Comparison of ENCODE assay signal across 21 cellular contexts in genomic region chrX:64184396-64184795, GRCh38. TPM values are rescaled to one million over a fixed set of nuclear protein-coding genes. Genes with fewer than 3 reads are reported as not detected.
DNase-seq lines count a peak whose midpoint lies in the region; ATAC-seq and TF ChIP-seq lines count a peak whose summit lies in the region.
"Had no signal": no experiment of that assay in that cellular context is flagged by ENCODE, and none has a peak within 500 bp of the region (broad histone marks: within the 10 kb centered on the region; RNA-seq: fewer than 3 reads in every experiment).

No MANE protein-coding gene starts in this region.

- H3K27me3 ChIP-seq in H7 (ENCODE audit: control insufficient read depth, insufficient read depth, low read length) (no peaks in the 10 kb centered on the region), spleen (replicated peaks in 1 of 7) (no peaks in the 10 kb centered on the region)

- no peaks in the 10 kb centered on the region for H3K4me1 ChIP-seq in spleen

- DNase-seq in H7 (peak; percentile 4), myocyte (ENCODE audit: low read depth) (peak; percentile 21), spleen (peak; percentile 35), NCI-H1092 (lab: John Stamatoyannopoulos, UW) (no peak)
- DNase-seq: C1 segment of cervical spinal cord; Calu3; CD4-positive, alpha-beta memory T cell; COR-L47; DMS53; DMS79 treated with DMSO at 0.1 percent for 48 hours; GF-D8; GM23248; HFFc6 had no signal

- intact Hi-C loops in spleen (cut with DNase I; ENCODE audit: low total_unique reads) = no loop called here

- TF ChIP-seq CTCF in spleen (IDR thresholded peaks at IDR 0.05 in 8 of 11, conservative IDR thresholded peaks at IDR 0.05 in 3 of 11) = no peak

- no peak overlapping the region for H3K27ac ChIP-seq in spleen
- H3K27ac ChIP-seq: GM23248 had no signal

- ATAC-seq in HG03571 (IDR thresholded peaks at IDR 0.05; ENCODE audit: unreplicated experiment) (no peak), HG03354 (IDR thresholded peaks at IDR 0.05; ENCODE audit: poor library complexity, severe bottlenecking, unreplicated experiment) (no peak)

- no peaks in the 10 kb centered on the region for H3K9me3 ChIP-seq in spleen
- H3K9me3 ChIP-seq: HAP-1 had no signal

- no peak for TF ChIP-seq POLR2A in spleen (IDR thresholded peaks at IDR 0.05)

- H3K4me3 ChIP-seq in H7 (ENCODE audit: insufficient read depth, low read depth, low read length) (no peak overlapping the region), spleen (no peak overlapping the region)
- H3K4me3 ChIP-seq: GM23248, HAP-1 had no signal

- WGBS in spleen, 5 donors = 83 to 96% (median 91%) methylated on average over 2 of the region's 2 CpGs; no CpG with 5 or more reads in 1 of the 5 donors

- H3K36me3 ChIP-seq in H7 (replicated peaks; ENCODE audit: control insufficient read depth, insufficient read depth, low read length) (no peaks in the 10 kb centered on the region), spleen (peaks cover 0 to 8% (median 0%) of the 10 kb centered on the region in 6 donors)
- H3K36me3 ChIP-seq: HAP-1 had no signal

RNA-seq across cellular contexts. Expression of gene AMER1, which starts 21.1 kb away (rescaled TPM):
- total RNA-seq in H7 (2014; rRNA removed; shearing (Covaris generic)) = 7.4 and 8.3 TPM in 2 replicates
- 4.1 and 4.9 TPM in 2 replicates for total RNA-seq in myocyte
- 2.3 TPM for polyA plus RNA-seq in myocyte (2012)
- total RNA-seq in spleen = 1 to 10 TPM; 4.4 to 6.4 (median 5.2) TPM
- polyA plus RNA-seq in spleen = 1 to 10 TPM in 1 of 3 donors, under 1 TPM in 2; 0.50 to 1.8 (median 0.50) TPM

RNA-seq across cellular contexts. Expression of gene ASB12, which starts 46.0 kb away (rescaled TPM):
- total RNA-seq in H7 (2014; rRNA removed; shearing (Covaris generic)) = 0.73 and 0.78 TPM in 2 replicates
- total RNA-seq in myocyte (0.83 TPM in 1 of 2 replicates, not detected in the other), spleen (under 1 TPM in 2 of 7 donors, not detected in 5; 0.47 to 0.59 TPM)
- polyA plus RNA-seq in myocyte (2012) = not detected
- polyA plus RNA-seq in spleen = under 1 TPM; 0.19 to 0.28 (median 0.20) TPM
- total RNA-seq: A172; A673; Calu3; CD4-positive, alpha-beta memory T cell; Daoy; G401; H4; HFFc6 had no signal
- polyA plus RNA-seq: GM23248 had no signal
